17 cellular contexts compared by ENCODE assay signal in genomic region chr5:32042571-32042970, GRCh38.
DNase-seq lines count a peak whose midpoint lies in the region; TF ChIP-seq lines count a peak whose summit lies in the region.
"Had no signal": no experiment of that assay in that cellular context is flagged by ENCODE, and none has a peak within 500 bp of the region (broad histone marks: within the 10 kb centered on the region; RNA-seq: fewer than 3 reads in every experiment).

No MANE protein-coding gene starts in this region.

- CTCF ChIA-PET in activated CD4-positive, alpha-beta memory T cell treated with anti-CD3 and anti-CD28 coated beads, Interleukin-2, amount 10 ng/mL, durations not matched to agents 7 days and 5 days (lab: Charles Lee) = no interaction called here

- H3K27ac Mint-ChIP-seq in CD14-positive monocyte (peak overlapping the region; percentile 26 to 89 (median 65)), endothelial cell (ENCODE audit: unreplicated experiment) (peak overlapping the region; percentile 74)
- H3K27ac Mint-ChIP-seq in activated CD4-positive, alpha-beta memory T cell treated with anti-CD3 and anti-CD28 coated beads, Interleukin-2, amount 10 ng/mL, durations not matched to agents 7 days and 5 days = no peak overlapping the region
- H3K27ac Mint-ChIP-seq: activated naive CD8-positive, alpha-beta T cell had no signal

- H3K36me3 Mint-ChIP-seq in CD14-positive monocyte (no peaks in the 10 kb centered on the region), endothelial cell (ENCODE audit: low read depth, unreplicated experiment) (peaks cover 49% of the 10 kb centered on the region)
- no peaks in the 10 kb centered on the region for H3K36me3 Mint-ChIP-seq in activated CD4-positive, alpha-beta memory T cell treated with anti-CD3 and anti-CD28 coated beads, Interleukin-2, amount 10 ng/mL, durations not matched to agents 7 days and 5 days (ENCODE audit: low read depth)
- H3K36me3 Mint-ChIP-seq: activated naive CD8-positive, alpha-beta T cell; naive B cell had no signal

- POLR2A ChIA-PET in activated CD4-positive, alpha-beta memory T cell treated with anti-CD3 and anti-CD28 coated beads, Interleukin-2, amount 10 ng/mL, durations not matched to agents 7 days and 5 days (lab: Charles Lee) = no interaction called here

- H3K9me3 Mint-ChIP-seq in CD14-positive monocyte (peaks cover 15 to 34% (median 22%) of the 10 kb centered on the region in 7 donors), endothelial cell (ENCODE audit: unreplicated experiment) (peaks cover 10% of the 10 kb centered on the region)
- no peaks in the 10 kb centered on the region for H3K9me3 Mint-ChIP-seq in activated CD4-positive, alpha-beta memory T cell treated with anti-CD3 and anti-CD28 coated beads, Interleukin-2, amount 10 ng/mL, durations not matched to agents 7 days and 5 days

- H3K4me1 Mint-ChIP-seq in CD14-positive monocyte (peaks cover 5% of the 10 kb centered on the region), endothelial cell (ENCODE audit: unreplicated experiment) (peaks cover 7% of the 10 kb centered on the region)
- H3K4me1 Mint-ChIP-seq in activated CD4-positive, alpha-beta memory T cell treated with anti-CD3 and anti-CD28 coated beads, Interleukin-2, amount 10 ng/mL, durations not matched to agents 7 days and 5 days = no peaks in the 10 kb centered on the region
- H3K4me1 Mint-ChIP-seq: naive B cell had no signal

- H3K9me3 ChIP-seq in mesodermal cell (ENCODE audit: control insufficient read depth, low read length) = peaks cover 13% of the 10 kb centered on the region

- H3K36me3 ChIP-seq in mesodermal cell (ENCODE audit: control insufficient read depth, insufficient read depth, low read length) = no peaks in the 10 kb centered on the region

- H3K27me3 Mint-ChIP-seq in CD14-positive monocyte (ENCODE audit: low read depth in 3 of 3) (peaks cover 1 to 5% (median 1%) of the 10 kb centered on the region in 3 donors), endothelial cell (ENCODE audit: unreplicated experiment) (peaks cover 5% of the 10 kb centered on the region)
- no peaks in the 10 kb centered on the region for H3K27me3 Mint-ChIP-seq in activated CD4-positive, alpha-beta memory T cell treated with anti-CD3 and anti-CD28 coated beads, Interleukin-2, amount 10 ng/mL, durations not matched to agents 7 days and 5 days
- H3K27me3 Mint-ChIP-seq: naive B cell had no signal

- TF ChIP-seq CTCF in CD14-positive monocyte (IDR thresholded peaks at IDR 0.05) (no peak), endothelial cell (IDR thresholded peaks at IDR 0.05; ENCODE audit: unreplicated experiment) (no peak)

- H3K4me3 ChIP-seq in mesodermal cell (ENCODE audit: extremely low read depth, insufficient read depth, low read length, poor library complexity, severe bottlenecking) = no peak overlapping the region

- intact Hi-C loops in CD14-positive monocyte (cut with micrococcal nuclease) = no loop called here

- H3K4me3 Mint-ChIP-seq in CD14-positive monocyte (no peak overlapping the region), endothelial cell (ENCODE audit: unreplicated experiment) (no peak overlapping the region)
- H3K4me3 Mint-ChIP-seq in activated CD4-positive, alpha-beta memory T cell treated with anti-CD3 and anti-CD28 coated beads, Interleukin-2, amount 10 ng/mL, durations not matched to agents 7 days and 5 days = no peak overlapping the region
- H3K4me3 Mint-ChIP-seq: activated naive CD8-positive, alpha-beta T cell; naive B cell had no signal

- no peaks in the 10 kb centered on the region for H3K4me1 ChIP-seq in mesodermal cell (ENCODE audit: control insufficient read depth, insufficient read depth, low read length, poor library complexity, severe bottlenecking)

- peak; percentile 57 for DNase-seq in CD14-positive monocyte (ENCODE audit: low spot score)
- DNase-seq in MV-4-11 (lab: John Stamatoyannopoulos, UW) = peak; percentile 94
- DNase-seq in endothelial cell (ENCODE audit: low spot score) = no peak
- DNase-seq in mesenteric fat pad (ENCODE audit: low spot score) = no peak
- no peak for DNase-seq in activated naive CD4-positive, alpha-beta T cell (lab: John Stamatoyannopoulos, UW)
- no peak for DNase-seq in AML-193 (lab: John Stamatoyannopoulos, UW)
- DNase-seq in activated CD4-positive, alpha-beta memory T cell treated with anti-CD3 and anti-CD28 coated beads, Interleukin-2, amount 10 ng/mL, durations not matched to agents 7 days and 5 days = no peak
- DNase-seq: activated T-cell treated with anti-CD3 and anti-CD28 coated beads, Interleukin-2, amount 50 U/mL, for 1 hour; caudate nucleus; Kasumi-1; kidney; naive B cell; NCI-H1930; NCI-H524; T-helper 2 cell had no signal

- H3K27ac ChIP-seq in mesodermal cell (ENCODE audit: low read depth, low read length, severe bottlenecking) = peak overlapping the region; percentile 23

- 74 to 78% methylated on average over 7 of the region's 7 CpGs for WGBS in mesodermal cell (ENCODE audit: insufficient coverage in 2 of 2), 2 experiments

Comparison
In these comparisons a context has a peak if more than half of its experiments do, and no peak if none do; other contexts are left out.
1. DNase-seq: peak in CD14-positive monocyte (single experiment) and MV-4-11 (single experiment); none in endothelial cell (single experiment), mesenteric fat pad (single experiment), activated naive CD4-positive, alpha-beta T cell (0 of 4), AML-193 (0 of 2) and activated CD4-positive, alpha-beta memory T cell treated with anti-CD3 and anti-CD28 coated beads, Interleukin-2, amount 10 ng/mL, durations not matched to agents 7 days and 5 days (single experiment).